Comparison of ENCODE assay signal across 9 cellular contexts in the genomic region with DNA sequence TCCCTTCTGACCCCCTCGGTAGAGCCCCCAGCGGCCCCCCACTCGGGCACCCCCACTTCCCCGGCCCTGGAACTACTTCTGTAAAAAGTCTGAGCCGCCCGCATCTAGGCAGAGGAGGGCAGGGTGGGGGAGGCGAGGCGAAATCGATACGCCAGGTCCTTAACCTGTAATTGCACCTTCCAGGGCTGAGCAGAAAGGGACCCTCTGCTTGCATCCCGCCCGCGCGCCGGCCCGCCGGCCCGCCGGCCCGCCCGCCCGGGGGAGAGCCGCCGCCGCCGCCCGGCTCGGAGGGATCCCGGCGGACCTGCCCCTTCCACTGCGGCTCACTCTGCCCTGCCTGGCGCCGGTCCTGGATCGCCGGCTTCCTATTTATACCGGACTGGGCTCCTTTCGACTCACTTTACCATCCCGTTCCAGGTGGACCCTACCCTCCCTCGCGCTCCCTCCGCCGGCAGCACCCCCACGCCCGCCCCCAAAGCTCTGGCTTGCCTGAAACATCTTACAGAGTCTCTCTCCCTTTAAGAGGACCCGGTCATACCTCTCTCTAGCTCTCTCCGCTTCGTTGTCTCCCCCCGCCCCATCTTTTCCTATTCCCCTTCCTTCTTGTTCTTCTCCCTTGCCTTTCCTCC. TPM values are rescaled to one million over a fixed set of nuclear protein-coding genes. Genes with fewer than 3 reads are reported as not detected.
DNase-seq lines count a peak whose midpoint lies in the region; ATAC-seq and TF ChIP-seq lines count a peak whose summit lies in the region.
"Had no signal": no experiment of that assay in that cellular context is flagged by ENCODE, and none has a peak within 500 bp of the region (broad histone marks: within the 10 kb centered on the region; RNA-seq: fewer than 3 reads in every experiment).

No MANE protein-coding gene starts in this region.

- intact Hi-C loops in left lung (cut with DNase I) = no loop called here

- no peak for TF ChIP-seq POLR2A in tibial nerve (IDR thresholded peaks at IDR 0.05)

- no peaks in the 10 kb centered on the region for H3K36me3 ChIP-seq in adipocyte (ENCODE audit: control insufficient read depth, insufficient read depth, low read length, severe bottlenecking)
- H3K36me3 ChIP-seq in left lung = no peaks in the 10 kb centered on the region
- H3K36me3 ChIP-seq in tibial nerve = no peaks in the 10 kb centered on the region

- H3K9me3 ChIP-seq in adipocyte (ENCODE audit: control insufficient read depth, low read length) (no peaks in the 10 kb centered on the region), left lung (no peaks in the 10 kb centered on the region), tibial nerve (no peaks in the 10 kb centered on the region)

- peaks cover 8% of the 10 kb centered on the region for H3K4me1 ChIP-seq in adipocyte (ENCODE audit: control insufficient read depth, insufficient read depth, low read length)
- peaks cover 3 to 18% of the 10 kb centered on the region in 2 donors for H3K4me1 ChIP-seq in left lung
- peaks cover 0 to 30% (median 14%) of the 10 kb centered on the region in 4 donors for H3K4me1 ChIP-seq in tibial nerve

- peaks cover 33% of the 10 kb centered on the region for H3K27me3 ChIP-seq in adipocyte (replicated peaks; ENCODE audit: control insufficient read depth, insufficient read depth, low read length)
- peaks cover 40 to 61% of the 10 kb centered on the region in 2 donors for H3K27me3 ChIP-seq in left lung
- H3K27me3 ChIP-seq in tibial nerve = peaks cover 0 to 58% of the 10 kb centered on the region in 2 donors

- 1 to 2% methylated on average over 21 to 25 of the region's 48 CpGs for WGBS in tibial nerve, 2 donors

- TF ChIP-seq CTCF in left lung (IDR thresholded peaks at IDR 0.05) (no peak), tibial nerve (IDR thresholded peaks at IDR 0.05) (no peak)

- TF ChIP-seq EP300 in tibial nerve (IDR thresholded peaks at IDR 0.05) = no peak

- H3K9ac ChIP-seq in adipocyte (ENCODE audit: low read length) = no peak overlapping the region

- H3K27ac ChIP-seq in left lung = no peak overlapping the region
- peak overlapping the region in 2 of 4 donors; percentile 26 to 51 for H3K27ac ChIP-seq in tibial nerve

- peak overlapping the region; percentile 50 for H3K4me3 ChIP-seq in adipocyte (ENCODE audit: low read length)
- peak overlapping the region; percentile 11 to 27 for H3K4me3 ChIP-seq in left lung
- peak overlapping the region; percentile 17 to 55 (median 42) for H3K4me3 ChIP-seq in tibial nerve

- DNase-seq in NCI-H2227 (lab: John Stamatoyannopoulos, UW; ENCODE audit: unreplicated experiment) (peak; percentile 37), NCI-H2227 treated with DMSO at 0.1 percent for 48 hours (lab: John Stamatoyannopoulos, UW) (no peak), adipocyte (ENCODE audit: low read depth) (peak; percentile 22), left lung (peak in 1 of 2 donors; percentile 70), tibial nerve (ENCODE audit: low spot score in 2 of 2) (no peak), NCI-H1436 (lab: John Stamatoyannopoulos, UW) (no peak), anterior cingulate cortex (lab: John Stamatoyannopoulos, UW) (no peak)
- DNase-seq: AML-193 had no signal

- ATAC-seq in left lung = peak; percentile 39
- no peak for ATAC-seq in GM21528 (IDR thresholded peaks at IDR 0.05; ENCODE audit: low FRiP score, unreplicated experiment)

RNA-seq across cellular contexts. Expression of gene KLHL14, which starts 0.8 kb away (rescaled TPM):
- total RNA-seq in left lung = under 1 TPM; 0.20 to 0.45 TPM
- under 1 TPM; 0.21 to 0.59 (median 0.37) TPM for total RNA-seq in tibial nerve

Comparison
In these comparisons a context has a peak if more than half of its experiments do, and no peak if none do; other contexts are left out.
1. DNase-seq: peak in NCI-H2227 (single experiment) and adipocyte (single experiment); none in NCI-H2227 treated with DMSO at 0.1 percent for 48 hours (single experiment), tibial nerve (0 of 2), NCI-H1436 (single experiment) and anterior cingulate cortex (0 of 58).
2. Peak in every context shown above with its lines, with median percentiles within 50 percentile points of each other: H3K4me3 ChIP-seq.